In the genomic region with DNA sequence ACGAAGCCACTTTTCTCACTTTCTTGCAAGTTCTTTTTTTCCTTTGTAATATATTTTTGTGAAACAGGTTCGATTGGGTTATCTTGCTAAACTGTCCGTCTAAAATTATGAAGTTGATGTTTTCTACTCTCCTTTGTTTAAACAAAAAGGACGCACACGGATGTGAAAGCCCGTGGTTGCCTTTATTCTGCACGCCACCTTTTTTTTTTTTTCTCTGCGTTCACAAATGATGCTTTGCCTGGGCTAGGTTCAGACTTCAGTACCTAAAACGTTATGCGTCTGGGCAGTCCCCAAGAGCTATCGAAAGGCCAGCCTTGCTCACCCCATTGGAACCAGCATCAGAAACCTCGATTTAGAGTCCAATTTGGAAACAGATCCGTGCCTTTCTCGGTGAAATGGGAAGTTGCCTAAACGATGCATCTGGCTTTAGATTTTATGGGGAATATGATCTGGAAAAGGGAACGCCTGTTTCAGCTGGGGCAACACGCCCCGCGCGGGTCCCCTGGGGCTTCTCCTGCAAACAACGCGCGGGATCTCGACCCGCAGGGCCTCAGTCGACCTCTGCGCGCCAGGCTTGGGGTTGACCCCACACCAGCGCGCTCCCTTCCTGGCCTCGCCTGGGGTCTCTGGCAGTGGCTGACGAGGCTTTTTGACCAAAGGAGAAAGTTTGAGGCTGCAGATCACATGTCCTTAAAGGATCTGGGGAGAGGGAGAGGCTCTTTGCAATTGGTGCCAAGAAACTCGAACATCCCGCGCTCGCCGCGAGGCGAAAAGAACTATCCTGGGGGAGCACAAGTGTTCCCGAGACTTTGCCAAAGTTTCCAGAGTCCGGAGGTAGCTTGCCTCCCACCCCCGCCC, we compare ENCODE assay signal across 8 cellular contexts.
DNase-seq lines count a peak whose midpoint lies in the region; ATAC-seq and TF ChIP-seq lines count a peak whose summit lies in the region.

No MANE protein-coding gene starts in this region.

- H3K27ac ChIP-seq in HUES48 (ENCODE audit: low read depth, low read length) (no peak overlapping the region), mucosa of rectum (ENCODE audit: low read depth in 2 of 2, low read length in 2 of 2) (no peak overlapping the region)

- H3K4me1 ChIP-seq in HUES48 (ENCODE audit: control insufficient read depth, insufficient read depth, low read length) (peaks cover 46% of the 10 kb centered on the region), mucosa of rectum (ENCODE audit: control insufficient read depth in 2 of 2, insufficient read depth in 2 of 2, low read length in 2 of 2) (peaks cover 29 to 36% of the 10 kb centered on the region in 2 donors)

- no peak for ATAC-seq in GM19467 (IDR thresholded peaks at IDR 0.05; ENCODE audit: unreplicated experiment)
- no peak for ATAC-seq in HG03095 (IDR thresholded peaks at IDR 0.05; ENCODE audit: unreplicated experiment)
- no peak for ATAC-seq in HG03280 (IDR thresholded peaks at IDR 0.05; ENCODE audit: unreplicated experiment)

- DNase-seq in AG10803 (ENCODE audit: low read depth) (no peak), DMS114 treated with DMSO at 0.1 percent for 48 hours (lab: John Stamatoyannopoulos, UW; ENCODE audit: unreplicated experiment) (no peak)
- DNase-seq in central memory CD4-positive, alpha-beta T cell = peak; percentile 50

- H3K36me3 ChIP-seq in HUES48 (ENCODE audit: control insufficient read depth, insufficient read depth, low read length) (no peaks in the 10 kb centered on the region), mucosa of rectum (ENCODE audit: control insufficient read depth in 2 of 2, insufficient read depth in 2 of 2, low read length in 2 of 2) (no peaks in the 10 kb centered on the region)

- H3K9me3 ChIP-seq in HUES48 (ENCODE audit: control insufficient read depth, insufficient read depth, low read length) = no peaks in the 10 kb centered on the region
- H3K9me3 ChIP-seq in mucosa of rectum (ENCODE audit: control insufficient read depth in 2 of 2, low read length in 2 of 2) = no peaks in the 10 kb centered on the region

- H3K27me3 ChIP-seq in HUES48 (ENCODE audit: control insufficient read depth, insufficient read depth, low read length) (peaks cover 87% of the 10 kb centered on the region), mucosa of rectum (ENCODE audit: control insufficient read depth in 2 of 2, insufficient read depth in 2 of 2, low read length in 2 of 2) (peaks cover 44 to 55% of the 10 kb centered on the region in 2 donors)

- H3K9ac ChIP-seq in HUES48 (ENCODE audit: low read depth, low read length) = no peak overlapping the region
- no peak overlapping the region for H3K9ac ChIP-seq in mucosa of rectum (ENCODE audit: low read depth in 1 of 2, low read length in 2 of 2)

- H3K4me3 ChIP-seq in AG10803 (ENCODE audit: low read length) (peak overlapping the region; percentile 62), HUES48 (ENCODE audit: low read depth, low read length) (peak overlapping the region; percentile 58), mucosa of rectum (ENCODE audit: low read length in 2 of 2) (peak overlapping the region; percentile 42 to 73)

- TF ChIP-seq CTCF in AG10803 (conservative IDR thresholded peaks at IDR 0.05; ENCODE audit: low read length) = no peak
